Comparison of ENCODE assay signal across 8 cellular contexts in the genomic region with DNA sequence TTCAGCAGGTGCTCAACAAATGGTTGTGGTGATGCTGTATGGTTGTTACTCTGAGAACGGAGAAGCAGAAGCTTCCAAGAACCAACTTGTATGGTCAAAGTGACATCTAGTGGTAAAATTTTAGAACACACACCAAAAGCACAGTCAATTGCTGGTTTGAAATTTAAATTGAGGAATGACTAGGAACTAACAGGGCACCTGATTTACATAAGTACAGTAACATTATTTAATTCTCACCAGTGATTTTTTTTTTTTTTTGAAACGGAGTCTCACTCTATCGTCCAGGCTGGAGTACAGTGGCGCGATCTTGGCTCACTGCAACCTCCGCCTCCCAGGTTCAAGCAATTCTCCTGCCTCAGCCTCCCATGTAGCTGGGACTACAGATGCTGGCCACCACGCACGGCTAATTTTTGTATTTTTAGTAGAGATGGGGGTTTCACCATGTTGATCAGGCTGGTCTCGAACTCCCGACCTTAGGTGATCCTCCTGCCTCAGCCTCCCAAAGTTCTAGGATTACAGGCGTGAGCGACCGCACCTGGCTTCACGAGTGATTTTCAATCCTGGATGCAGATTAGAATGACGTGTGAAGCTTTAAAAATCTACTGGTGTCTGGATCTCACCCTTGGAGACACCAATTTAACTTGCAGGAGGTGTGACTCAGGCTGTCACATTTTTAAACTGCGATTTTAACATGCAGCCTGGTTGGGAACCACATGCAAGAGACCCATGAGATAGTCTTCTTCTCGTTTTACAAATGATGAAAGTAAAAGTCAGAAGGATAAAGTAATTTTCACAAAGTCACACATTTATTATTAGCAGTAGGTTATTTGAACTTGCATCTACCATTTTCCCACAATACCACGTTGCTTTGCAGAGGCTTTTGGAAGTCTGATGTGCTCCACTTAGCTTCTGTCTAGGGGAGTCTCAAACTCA.
DNase-seq lines count a peak whose midpoint lies in the region; ATAC-seq and TF ChIP-seq lines count a peak whose summit lies in the region.

No MANE protein-coding gene starts in this region.

- in situ Hi-C loops in astrocyte of the spinal cord (cut with HindIII; ENCODE audit: low sequenced_read_pairs) = loop anchor here (25.0 kb wide), 1 partner anchor 185 kb away; no protein-coding TSS in a partner anchor

- peak; percentile 56 for TF ChIP-seq CTCF in astrocyte of the spinal cord (IDR thresholded peaks at IDR 0.05; ENCODE audit: low read depth, low read length)

- no peak overlapping the region for H3K4me3 ChIP-seq in astrocyte of the spinal cord (ENCODE audit: low read depth, low read length)

- DNase-seq in DMS153 (lab: John Stamatoyannopoulos, UW) = peak; percentile 53
- DNase-seq in NCI-H510A treated with DMSO at 0.1 percent for 48 hours (lab: John Stamatoyannopoulos, UW) = peak; percentile 61
- DNase-seq in astrocyte of the spinal cord (ENCODE audit: low read depth, low spot score) = peak; percentile 77
- peak; percentile 69 for DNase-seq in iPS-NIHi11 (ENCODE audit: low spot score)
- DNase-seq in superior temporal gyrus (ENCODE audit: extremely low spot score) = peak; percentile 92

- ATAC-seq in HG03175 (IDR thresholded peaks at IDR 0.05; ENCODE audit: unreplicated experiment) (peak; percentile 59), GM19328 (IDR thresholded peaks at IDR 0.05; ENCODE audit: unreplicated experiment) (no peak), HG02938 (IDR thresholded peaks at IDR 0.05; ENCODE audit: unreplicated experiment) (no peak)
